In the genomic region with DNA sequence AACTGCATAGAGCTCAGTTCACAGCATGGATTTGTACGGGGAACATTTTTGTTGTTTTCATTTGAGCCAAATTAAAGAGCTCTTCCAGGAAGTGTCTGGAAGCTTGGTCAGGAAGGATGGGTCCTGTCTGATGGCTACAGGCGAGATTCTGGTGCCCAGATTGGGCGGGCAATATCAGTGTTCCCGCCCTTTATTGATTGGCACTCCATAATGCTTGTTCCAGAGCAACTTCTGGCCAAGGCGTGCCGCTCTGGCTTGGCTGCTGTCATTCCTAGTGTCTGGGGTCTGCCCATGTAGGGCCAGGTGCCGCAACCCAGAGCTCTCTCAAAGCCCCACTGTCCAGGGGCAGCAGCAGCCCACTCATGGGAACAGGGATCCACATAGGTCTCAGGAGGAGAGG, we compare ENCODE assay signal across 13 cellular contexts. TPM values are rescaled to one million over a fixed set of nuclear protein-coding genes. Genes with fewer than 3 reads are reported as not detected.
A peak's percentile ranks its signal among the peaks of the same experiment; 100 is the strongest.
DNase-seq lines count a peak whose midpoint lies in the region; ATAC-seq and TF ChIP-seq lines count a peak whose summit lies in the region.
"Had no signal": no experiment of that assay in that cellular context is flagged by ENCODE, and none has a peak within 500 bp of the region (broad histone marks: within the 10 kb centered on the region; RNA-seq: fewer than 3 reads in every experiment).

No MANE protein-coding gene starts in this region.

- TF ChIP-seq CTCF in adrenal gland (IDR thresholded peaks at IDR 0.05) (no peak), uterus (IDR thresholded peaks at IDR 0.05) (no peak), omental fat pad (IDR thresholded peaks at IDR 0.05) (no peak), endodermal cell (conservative IDR thresholded peaks at IDR 0.05) (no peak)

- H3K4me1 Mint-ChIP-seq in activated naive CD4-positive, alpha-beta T cell treated with anti-CD3 and anti-CD28 coated beads, Interleukin-2, amount 10 ng/mL, durations not matched to agents 7 days and 5 days: peaks cover 44% of the 10 kb centered on the region
- H3K4me1 Mint-ChIP-seq in endodermal cell: no peaks in the 10 kb centered on the region

- CTCF ChIA-PET in activated naive CD4-positive, alpha-beta T cell treated with anti-CD3 and anti-CD28 coated beads, Interleukin-2, amount 10 ng/mL, durations not matched to agents 7 days and 5 days (lab: Charles Lee): interaction anchor here (1.6 kb wide), 1 partner anchor 56 kb away, joined by 5 read pairs; no protein-coding TSS in a partner anchor

- no peak overlapping the region for H3K9ac ChIP-seq in endodermal cell (ENCODE audit: extremely low read depth, low read length, poor library complexity, severe bottlenecking)

- peak; percentile 33 for ATAC-seq in left lobe of liver
- ATAC-seq in omental fat pad (ENCODE audit: low FRiP score): no peak

- no peak for DNase-seq in activated naive CD4-positive, alpha-beta T cell treated with anti-CD3 and anti-CD28 coated beads, Interleukin-2, amount 10 ng/mL, durations not matched to agents 7 days and 5 days
- DNase-seq in activated naive CD4-positive, alpha-beta T cell treated with anti-CD3 and anti-CD28 coated beads, Interleukin-2, amount 50 U/mL, for 16 hours: no peak
- DNase-seq in adrenal gland (peak in 1 of 7 donors; percentile 8), left lobe of liver (ENCODE audit: low spot score) (no peak), uterus (no peak), omental fat pad (ENCODE audit: low spot score) (no peak), endodermal cell (no peak), NCI-H774 (lab: John Stamatoyannopoulos, UW) (no peak)
- DNase-seq: activated CD4-positive, alpha-beta T cell treated with anti-CD3 and anti-CD28 coated beads, Interleukin-2, amount 50 U/mL, for 48 hours; GOT3; KBM-7; NCI-H146; NCI-H510A had no signal

- H3K4me3 ChIP-seq in adrenal gland (no peak overlapping the region), uterus (no peak overlapping the region), endodermal cell (ENCODE audit: low read length) (no peak overlapping the region)

- H3K27me3 ChIP-seq in adrenal gland: no peaks in the 10 kb centered on the region
- H3K27me3 ChIP-seq in uterus: no peaks in the 10 kb centered on the region
- H3K27me3 ChIP-seq in endodermal cell (ENCODE audit: control insufficient read depth, insufficient read depth, low read length, poor library complexity, severe bottlenecking): peaks cover 3% of the 10 kb centered on the region

- peaks cover 15% of the 10 kb centered on the region for H3K27me3 Mint-ChIP-seq in activated naive CD4-positive, alpha-beta T cell treated with anti-CD3 and anti-CD28 coated beads, Interleukin-2, amount 10 ng/mL, durations not matched to agents 7 days and 5 days
- no peaks in the 10 kb centered on the region for H3K27me3 Mint-ChIP-seq in endodermal cell (ENCODE audit: insufficient read depth)

- no peak for TF ChIP-seq POLR2A in adrenal gland (IDR thresholded peaks at IDR 0.05)
- TF ChIP-seq POLR2A in uterus (IDR thresholded peaks at IDR 0.05): no peak

- no peaks in the 10 kb centered on the region for H3K4me1 ChIP-seq in adrenal gland (replicated peaks in 1 of 2)
- H3K4me1 ChIP-seq in uterus: no peaks in the 10 kb centered on the region
- H3K4me1 ChIP-seq in endodermal cell (ENCODE audit: control insufficient read depth, insufficient read depth, low read length): no peaks in the 10 kb centered on the region

- H3K27ac ChIP-seq in adrenal gland (peak overlapping the region in 3 of 5 donors; percentile 32 to 66 (median 42)), uterus (peak overlapping the region; percentile 4 to 67), endodermal cell (ENCODE audit: low read depth, low read length) (no peak overlapping the region)

- peaks cover 9% of the 10 kb centered on the region for H3K36me3 Mint-ChIP-seq in activated naive CD4-positive, alpha-beta T cell treated with anti-CD3 and anti-CD28 coated beads, Interleukin-2, amount 10 ng/mL, durations not matched to agents 7 days and 5 days
- no peaks in the 10 kb centered on the region for H3K36me3 Mint-ChIP-seq in endodermal cell (ENCODE audit: low read depth)

- no peaks in the 10 kb centered on the region for H3K9me3 Mint-ChIP-seq in activated naive CD4-positive, alpha-beta T cell treated with anti-CD3 and anti-CD28 coated beads, Interleukin-2, amount 10 ng/mL, durations not matched to agents 7 days and 5 days
- no peaks in the 10 kb centered on the region for H3K9me3 Mint-ChIP-seq in endodermal cell

- H3K9me3 ChIP-seq in adrenal gland (replicated peaks in 1 of 3) (no peaks in the 10 kb centered on the region), uterus (no peaks in the 10 kb centered on the region), endodermal cell (ENCODE audit: control insufficient read depth, low read length) (no peaks in the 10 kb centered on the region)

- intact Hi-C loops in adrenal gland (cut with DNase I) (no loop called here), uterus (cut with DNase I; ENCODE audit: low total_unique reads) (no loop called here)

- 73 to 84% (median 78%) methylated on average over 6 to 7 of the region's 7 CpGs for WGBS in adrenal gland, 4 donors
- WGBS in endodermal cell (ENCODE audit: insufficient coverage in 1 of 2, insufficient read length in 1 of 2), 2 experiments: 93% methylated on average over 6 to 7 of the region's 7 CpGs

- no peaks in the 10 kb centered on the region for H3K36me3 ChIP-seq in adrenal gland (replicated peaks in 1 of 2)
- no peaks in the 10 kb centered on the region for H3K36me3 ChIP-seq in uterus
- H3K36me3 ChIP-seq in endodermal cell (ENCODE audit: control insufficient read depth, insufficient read depth, low read length): no peaks in the 10 kb centered on the region

- H3K4me3 Mint-ChIP-seq in activated naive CD4-positive, alpha-beta T cell treated with anti-CD3 and anti-CD28 coated beads, Interleukin-2, amount 10 ng/mL, durations not matched to agents 7 days and 5 days: no peak overlapping the region
- no peak overlapping the region for H3K4me3 Mint-ChIP-seq in endodermal cell

- peak overlapping the region; percentile 91 for H3K27ac Mint-ChIP-seq in activated naive CD4-positive, alpha-beta T cell treated with anti-CD3 and anti-CD28 coated beads, Interleukin-2, amount 10 ng/mL, durations not matched to agents 7 days and 5 days
- H3K27ac Mint-ChIP-seq in endodermal cell: no peak overlapping the region

RNA-seq across cellular contexts. Expression of a gene that starts 45.9 kb away (rescaled TPM):
- total RNA-seq in adrenal gland (100 to 1,000 TPM in 1 of 8 donors, 10 to 100 TPM in 7; 39.6 to 134 (median 44.3) TPM), left lobe of liver (5.8 TPM), uterus (100 to 1,000 TPM in 1 of 4 donors, 10 to 100 TPM in 3; 11.9 to 182 (median 57.5) TPM), omental fat pad (100 to 1,000 TPM in 2 of 4 donors, 10 to 100 TPM in 2; 24.6 to 310 (median 124) TPM), endodermal cell (not detected)
- 10 to 100 TPM; 13.1 to 57.7 (median 33.2) TPM for polyA plus RNA-seq in adrenal gland
- not detected for polyA plus RNA-seq in endodermal cell (2013, experiment 1 of 2)
- not detected for polyA plus RNA-seq in endodermal cell (2013, experiment 2 of 2)
